Comparison of ENCODE assay signal across 21 cellular contexts in the genomic region with DNA sequence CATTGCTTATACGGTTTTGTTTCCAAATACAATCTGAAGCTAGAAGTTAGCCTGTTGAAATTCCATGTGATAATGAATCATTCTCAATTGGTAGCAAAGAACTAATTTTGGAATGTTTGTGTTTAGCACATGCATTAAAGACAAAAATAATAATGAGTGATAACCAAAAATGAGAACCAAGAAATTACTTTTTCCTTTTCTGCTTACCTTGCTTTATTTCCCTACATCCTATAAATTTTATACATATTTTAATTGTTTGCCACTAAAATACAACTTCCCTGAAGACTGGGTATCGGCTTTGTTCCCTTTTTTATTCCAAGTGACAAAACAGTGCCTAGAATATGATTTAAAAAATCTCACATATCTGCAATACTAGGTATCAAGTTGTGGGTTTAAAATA.
DNase-seq lines count a peak whose midpoint lies in the region; ATAC-seq, FAIRE-seq and TF ChIP-seq lines count a peak whose summit lies in the region.
"Had no signal": no experiment of that assay in that cellular context is flagged by ENCODE, and none has a peak within 500 bp of the region (broad histone marks: within the 10 kb centered on the region; RNA-seq: fewer than 3 reads in every experiment).

No MANE protein-coding gene starts in this region.

- H3K18ac ChIP-seq in IMR-90 (ENCODE audit: low read depth, low read length): no peak overlapping the region

- BruUV-seq in HepG2 (replicated peaks; lab: Mats Ljungman, UMichigan): no TSS peak
- BruUV-seq in IMR-90 (replicated peaks; lab: Mats Ljungman, UMichigan): no TSS peak

- CTCF ChIA-PET in HepG2 (lab: Yijun Ruan, JAX; ENCODE audit: low intra/inter-chr PET ratio, low total read pairs): no interaction called here
- CTCF ChIA-PET in IMR-90 (lab: Yijun Ruan, JAX): no interaction called here

- no peak overlapping the region for H2BK5ac ChIP-seq in IMR-90 (ENCODE audit: low read depth, low read length, poor library complexity, severe bottlenecking)

- H2AK9ac ChIP-seq in IMR-90 (replicated peaks; ENCODE audit: low read depth, low read length, poor library complexity): no peak overlapping the region

- H3K79me1 ChIP-seq in IMR-90 (ENCODE audit: low read depth in 1 of 2, low read length in 2 of 2): no peaks in the 10 kb centered on the region

- no peak overlapping the region for H2BK20ac ChIP-seq in IMR-90 (ENCODE audit: low read depth, low read length)

- no peak for TF ChIP-seq RAD21 in HepG2 (CRISPR knock-in tag; IDR thresholded peaks at IDR 0.05)
- no peak for TF ChIP-seq RAD21 in IMR-90 (IDR thresholded peaks at IDR 0.05; ENCODE audit: low read length)

- H3K27ac ChIP-seq in HepG2 (ENCODE audit: extremely low read length, insufficient read depth, low read length) (no peak overlapping the region), right lobe of liver (no peak overlapping the region), IMR-90 (ENCODE audit: insufficient read depth, low read length) (no peak overlapping the region)
- H3K27ac ChIP-seq: 22Rv1, BLaER1 had no signal

- intact Hi-C loops in HepG2 (cut with micrococcal nuclease; ENCODE audit: unreplicated experiment) (no loop called here), right lobe of liver (cut with DNase I) (no loop called here), IMR-90 (cut with micrococcal nuclease) (no loop called here)

- H3K9me3 ChIP-seq in HepG2 (ENCODE audit: low read length) (no peaks in the 10 kb centered on the region), right lobe of liver (no peaks in the 10 kb centered on the region), IMR-90 (ENCODE audit: control insufficient read depth, insufficient read depth, low read length) (no peaks in the 10 kb centered on the region)
- H3K9me3 ChIP-seq: BE2C, BLaER1 had no signal

- no peak overlapping the region for H3K4me3 ChIP-seq in HepG2 (replicated peaks in 1 of 3; ENCODE audit: insufficient read depth in 1 of 3, low read depth in 2 of 3, low read length in 3 of 3)
- H3K4me3 ChIP-seq in right lobe of liver: no peak overlapping the region
- H3K4me3 ChIP-seq in IMR-90 (ENCODE audit: insufficient read depth, low read depth, low read length): no peak overlapping the region
- H3K4me3 ChIP-seq: BLaER1 had no signal

- no peaks in the 10 kb centered on the region for H3K9me1 ChIP-seq in IMR-90 (ENCODE audit: insufficient read depth, low read length)

- no peaks in the 10 kb centered on the region for H3K79me2 ChIP-seq in HepG2 (ENCODE audit: insufficient read depth, low read length)

- DNase-seq in HepG2 (ENCODE audit: low spot score) (no peak), right lobe of liver (no peak), IMR-90 (no peak), DMS53 treated with DMSO at 0.1 percent for 48 hours (lab: John Stamatoyannopoulos, UW; ENCODE audit: unreplicated experiment) (no peak), NCI-H82 (lab: John Stamatoyannopoulos, UW) (no peak)
- DNase-seq: ACHN; BE2C; C1 segment of cervical spinal cord; CD4-positive, alpha-beta memory T cell; CD4-positive, CD25-positive, alpha-beta regulatory T cell; CD8-positive, alpha-beta memory T cell; COR-L47; DMS 273 treated with DMSO at 0.1 percent for 48 hours; DMS153; DMS53; DMS79 treated with DMSO at 0.1 percent for 48 hours; GF-D8 had no signal

- H2BK120ac ChIP-seq in IMR-90 (ENCODE audit: low read depth, low read length): no peak overlapping the region

- H3K56ac ChIP-seq in IMR-90 (ENCODE audit: extremely low read depth, insufficient read depth, low read length): no peak overlapping the region

- dilution Hi-C loops in IMR-90 (cut with HindIII; ENCODE audit: low sequenced_read_pairs, unreplicated experiment): no loop called here

- no peaks in the 10 kb centered on the region for H3K36me3 ChIP-seq in HepG2 (replicated peaks in 1 of 2; ENCODE audit: control insufficient read depth in 1 of 2, insufficient read depth in 2 of 2, low read length in 2 of 2)
- no peaks in the 10 kb centered on the region for H3K36me3 ChIP-seq in right lobe of liver
- no peaks in the 10 kb centered on the region for H3K36me3 ChIP-seq in IMR-90 (ENCODE audit: control insufficient read depth, insufficient read depth, low read length)
- H3K36me3 ChIP-seq: BE2C, BLaER1 had no signal

- no peak overlapping the region for H3K4ac ChIP-seq in IMR-90 (ENCODE audit: low read depth, low read length)

- ATAC-seq in HepG2: no peak
- ATAC-seq in right lobe of liver: no peak
- ATAC-seq in IMR-90 (ENCODE audit: low read depth): no peak

- H2AK5ac ChIP-seq in IMR-90 (ENCODE audit: low read depth, low read length): no peak overlapping the region

- no peak overlapping the region for H3K23ac ChIP-seq in IMR-90 (ENCODE audit: low read depth, low read length)

- H3K4me1 ChIP-seq in HepG2 (ENCODE audit: insufficient read depth, low read length) (no peaks in the 10 kb centered on the region), right lobe of liver (no peaks in the 10 kb centered on the region), IMR-90 (ENCODE audit: control insufficient read depth, insufficient read depth, low read length) (no peaks in the 10 kb centered on the region)
- H3K4me1 ChIP-seq: BE2C, BLaER1 had no signal

- in situ Hi-C loops in HepG2 (cut with HindIII; ENCODE audit: extremely low pct_ligation_motif_present, low pct_unique_long_range_greater_than_20kb): no loop called here
- in situ Hi-C loops in IMR-90 (cut with MboI; ENCODE audit: low sequenced_read_pairs): no loop called here

- no peak for TF ChIP-seq CTCF in HepG2 (CRISPR knock-in tag; IDR thresholded peaks at IDR 0.05)
- no peak for TF ChIP-seq CTCF in right lobe of liver (IDR thresholded peaks at IDR 0.05)
- no peak for TF ChIP-seq CTCF in IMR-90 (conservative IDR thresholded peaks at IDR 0.05; ENCODE audit: low read depth, low read length)

- H4K91ac ChIP-seq in IMR-90 (ENCODE audit: insufficient read depth, low read depth, low read length): no peak overlapping the region

- no peak for TF ChIP-seq EP300 in HepG2 (IDR thresholded peaks at IDR 0.05; ENCODE audit: low read depth in 2 of 2, low read length in 2 of 2)
- TF ChIP-seq EP300 in HepG2 (CRISPR knock-in tag; IDR thresholded peaks at IDR 0.05; ENCODE audit: borderline replicate concordance): no peak

- H4K20me1 ChIP-seq in HepG2 (ENCODE audit: insufficient read depth, low read length) (no peaks in the 10 kb centered on the region), IMR-90 (ENCODE audit: insufficient read depth, low read length) (no peaks in the 10 kb centered on the region)
- H4K20me1 ChIP-seq: BLaER1 had no signal

- 0% methylated on average over 2 of the region's 2 CpGs for WGBS in HepG2 (ENCODE audit: low lambda C conversion rate)
- 35% methylated on average over 2 of the region's 2 CpGs for WGBS in right lobe of liver (ENCODE audit: insufficient coverage, low coverage, low lambda C conversion rate, missing lambda C conversion rate)
- WGBS in IMR-90 (ENCODE audit: extremely low coverage in 2 of 2, insufficient read length in 1 of 2), 2 experiments: no CpG with 5 or more reads among the region's 2 CpGs

- no peak for TF ChIP-seq POLR2A in HepG2 (IDR thresholded peaks at IDR 0.05; ENCODE audit: insufficient read depth in 1 of 2, low read depth in 2 of 2, low read length in 2 of 2)
- no peak for TF ChIP-seq POLR2A in right lobe of liver (IDR thresholded peaks at IDR 0.05)
- no peak for TF ChIP-seq POLR2A in IMR-90 (IDR thresholded peaks at IDR 0.05; ENCODE audit: low read depth, low read length)

- H2AFZ ChIP-seq in HepG2 (ENCODE audit: low read length) (no peak overlapping the region), IMR-90 (replicated peaks; ENCODE audit: low read length, poor library complexity) (no peak overlapping the region)

- H2BK15ac ChIP-seq in IMR-90 (ENCODE audit: low read depth, low read length): no peak overlapping the region

- no peak overlapping the region for H3K14ac ChIP-seq in IMR-90 (replicated peaks; ENCODE audit: low read depth, low read length)

- no peaks in the 10 kb centered on the region for H3K27me3 ChIP-seq in HepG2 (ENCODE audit: control insufficient read depth in 1 of 2, insufficient read depth in 2 of 2, low read length in 2 of 2)
- no peaks in the 10 kb centered on the region for H3K27me3 ChIP-seq in right lobe of liver
- no peaks in the 10 kb centered on the region for H3K27me3 ChIP-seq in IMR-90 (ENCODE audit: control insufficient read depth, insufficient read depth, low read length)
- H3K27me3 ChIP-seq: BLaER1 had no signal

- POLR2A ChIA-PET in HepG2 (lab: Yijun Ruan, JAX): no interaction called here
- POLR2A ChIA-PET in IMR-90 (lab: Charles Lee; ENCODE audit: unreplicated experiment): no interaction called here

- no peak for FAIRE-seq in HepG2 (lab: Jason Lieb, UNC)
- FAIRE-seq: GM12891, GM19239 had no signal

- H4K8ac ChIP-seq in IMR-90 (ENCODE audit: low read depth in 2 of 2, low read length in 2 of 2): no peak overlapping the region

- no peak overlapping the region for H4K5ac ChIP-seq in IMR-90 (ENCODE audit: low read depth, low read length)

- no peak overlapping the region for H3K9ac ChIP-seq in HepG2 (ENCODE audit: insufficient read depth, low read depth, low read length)
- no peak overlapping the region for H3K9ac ChIP-seq in IMR-90 (ENCODE audit: low read depth, low read length)
- H3K9ac ChIP-seq: BLaER1 had no signal

- H3K4me2 ChIP-seq in HepG2 (ENCODE audit: low read depth, low read length) (no peak overlapping the region), IMR-90 (ENCODE audit: low read depth, low read length) (no peak overlapping the region)
- H3K4me2 ChIP-seq: BLaER1 had no signal

TF ChIP-seq in HepG2, 621 proteins besides CTCF, POLR2A, EP300 and RAD21 (continues in another document):
- TF ChIP-seq ZMYM2 (CRISPR knock-in tag; IDR thresholded peaks at IDR 0.05) (no peak), MAFK (conservative IDR thresholded peaks at IDR 0.05 in 1 of 2, IDR thresholded peaks at IDR 0.05 in 1 of 2; ENCODE audit: low read length in 2 of 2) (peak in 1 of 2 experiments; percentile 73; a peak in 3 of 4 replicates), ZNF33B (CRISPR knock-in tag; IDR thresholded peaks at IDR 0.05) (no peak)

TF ChIP-seq in IMR-90, 13 proteins besides CTCF, POLR2A, EP300 and RAD21 (continues in another document):
- TF ChIP-seq MAFK (IDR thresholded peaks at IDR 0.05; ENCODE audit: low read depth, low read length): peak; percentile 69
- TF ChIP-seq CHD1 (IDR thresholded peaks at IDR 0.05; ENCODE audit: low read depth, low read length): no peak
- TF ChIP-seq, protein P1, sequence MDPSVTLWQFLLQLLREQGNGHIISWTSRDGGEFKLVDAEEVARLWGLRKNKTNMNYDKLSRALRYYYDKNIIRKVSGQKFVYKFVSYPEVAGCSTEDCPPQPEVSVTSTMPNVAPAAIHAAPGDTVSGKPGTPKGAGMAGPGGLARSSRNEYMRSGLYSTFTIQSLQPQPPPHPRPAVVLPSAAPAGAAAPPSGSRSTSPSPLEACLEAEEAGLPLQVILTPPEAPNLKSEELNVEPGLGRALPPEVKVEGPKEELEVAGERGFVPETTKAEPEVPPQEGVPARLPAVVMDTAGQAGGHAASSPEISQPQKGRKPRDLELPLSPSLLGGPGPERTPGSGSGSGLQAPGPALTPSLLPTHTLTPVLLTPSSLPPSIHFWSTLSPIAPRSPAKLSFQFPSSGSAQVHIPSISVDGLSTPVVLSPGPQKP (IDR thresholded peaks at IDR 0.05; ENCODE audit: borderline replicate concordance, low read depth, low read length): no peak
- no peak for TF ChIP-seq FOS (IDR thresholded peaks at IDR 0.05; ENCODE audit: low read depth, low read length)
- no peak for TF ChIP-seq RCOR1 (IDR thresholded peaks at IDR 0.05; ENCODE audit: insufficient replicate concordance, low read length)
- no peak for TF ChIP-seq SMC3 (IDR thresholded peaks at IDR 0.05; ENCODE audit: low read depth, low read length)
